1 cellular context compared by ENCODE assay signal in the genomic region with DNA sequence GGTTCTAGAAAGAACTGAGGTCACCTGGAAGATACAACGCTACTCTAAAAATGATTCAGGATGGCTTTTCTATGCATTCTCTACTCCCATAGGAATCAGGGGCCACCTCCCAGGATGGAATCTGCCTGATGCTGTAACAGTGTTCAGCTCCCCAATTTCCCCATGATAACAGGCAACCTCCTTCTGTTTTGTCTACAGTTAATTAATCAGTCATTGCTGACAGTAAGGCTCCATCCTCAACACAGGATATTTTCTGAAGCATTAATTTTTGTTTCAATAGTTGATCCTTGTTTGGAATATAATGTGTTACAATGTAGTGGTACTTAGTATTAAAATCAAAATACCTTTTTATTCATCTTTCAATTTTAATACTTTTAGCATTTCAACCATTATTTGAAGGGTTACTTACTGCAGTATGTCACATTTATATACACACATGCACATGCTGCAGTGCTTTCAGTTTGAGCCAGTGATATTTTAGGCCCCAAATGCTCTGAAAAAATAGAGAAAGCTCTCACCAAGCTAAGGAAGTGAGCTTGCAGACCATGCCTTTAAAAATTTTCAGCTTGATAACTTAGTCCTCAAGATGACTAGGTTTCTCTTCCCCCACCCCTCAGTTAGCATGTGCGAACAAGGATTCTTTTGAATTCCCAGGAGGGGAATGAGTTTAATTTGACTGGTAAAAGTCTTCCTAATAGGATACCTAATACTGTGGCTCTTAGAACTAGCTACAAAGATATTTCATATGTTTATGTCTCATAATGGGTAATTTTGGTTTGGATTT.
TF ChIP-seq lines count a peak whose summit lies in the region.

No MANE protein-coding gene starts in this region.

TF ChIP-seq in SK-N-SH treated with all-trans-retinoic acid at 6 μM for 48 hours, 23 proteins besides CTCF, POLR2A, EP300 and RAD21 (continued from another document):
- TF ChIP-seq, protein P1, sequence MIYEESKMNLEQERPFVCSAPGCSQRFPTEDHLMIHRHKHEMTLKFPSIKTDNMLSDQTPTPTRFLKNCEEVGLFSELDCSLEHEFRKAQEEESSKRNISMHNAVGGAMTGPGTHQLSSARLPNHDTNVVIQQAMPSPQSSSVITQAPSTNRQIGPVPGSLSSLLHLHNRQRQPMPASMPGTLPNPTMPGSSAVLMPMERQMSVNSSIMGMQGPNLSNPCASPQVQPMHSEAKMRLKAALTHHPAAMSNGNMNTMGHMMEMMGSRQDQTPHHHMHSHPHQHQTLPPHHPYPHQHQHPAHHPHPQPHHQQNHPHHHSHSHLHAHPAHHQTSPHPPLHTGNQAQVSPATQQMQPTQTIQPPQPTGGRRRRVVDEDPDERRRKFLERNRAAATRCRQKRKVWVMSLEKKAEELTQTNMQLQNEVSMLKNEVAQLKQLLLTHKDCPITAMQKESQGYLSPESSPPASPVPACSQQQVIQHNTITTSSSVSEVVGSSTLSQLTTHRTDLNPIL (CRISPR knock-in tag; IDR thresholded peaks at IDR 0.05; ENCODE audit: low read depth), result no peak
- TF ChIP-seq ZNF8 (CRISPR knock-in tag; IDR thresholded peaks at IDR 0.05) (no peak), SNAI2 (CRISPR knock-in tag; IDR thresholded peaks at IDR 0.05) (no peak), ARNTL (CRISPR knock-in tag; IDR thresholded peaks at IDR 0.05; ENCODE audit: borderline replicate concordance, low read depth) (no peak), ISL1 (CRISPR knock-in tag; IDR thresholded peaks at IDR 0.05) (no peak), TOX (CRISPR knock-in tag; IDR thresholded peaks at IDR 0.05; ENCODE audit: borderline replicate concordance) (no peak)
